Comparison of ENCODE assay signal across 8 cellular contexts in the genomic region with DNA sequence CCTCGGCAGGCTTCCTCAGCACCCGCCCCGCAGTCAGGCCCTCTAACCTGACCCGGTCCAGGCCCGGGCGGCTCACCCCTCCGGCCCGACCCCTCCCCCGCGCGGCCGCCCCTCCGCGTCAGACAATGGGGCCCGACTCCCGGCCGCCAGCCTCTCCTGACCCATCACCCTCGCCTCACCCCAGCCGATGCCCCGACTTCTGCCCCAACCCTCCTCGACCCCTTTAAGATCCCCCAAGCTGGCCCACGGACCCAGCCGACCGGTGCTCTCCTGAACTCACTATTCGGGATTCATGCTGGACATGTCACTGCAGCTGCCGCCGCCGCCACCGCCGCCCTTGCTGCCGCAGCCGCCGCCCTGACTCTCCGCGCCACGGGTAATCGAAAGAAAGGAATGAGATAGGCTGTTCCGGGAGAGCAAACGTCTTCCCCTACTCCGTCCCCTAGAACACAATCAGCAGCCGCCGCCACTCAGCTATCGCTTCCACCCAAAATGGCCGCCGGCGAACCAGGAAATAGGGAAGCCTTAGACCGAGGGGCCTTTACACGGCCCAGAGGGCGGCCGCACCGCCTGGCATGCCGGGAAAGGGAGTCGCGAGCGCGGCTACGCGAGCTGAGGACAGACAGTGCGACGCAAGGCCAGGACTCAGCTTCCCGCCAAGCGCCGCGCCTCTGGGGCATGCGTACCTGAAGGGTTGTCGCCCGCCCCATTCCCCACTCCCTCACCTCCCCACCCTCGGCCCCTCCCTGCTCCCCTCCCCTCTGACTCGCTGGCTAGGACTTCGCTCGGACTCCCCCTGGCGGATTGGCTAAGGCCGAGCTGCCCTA. TPM values are rescaled to one million over a fixed set of nuclear protein-coding genes. Genes with fewer than 3 reads are reported as not detected.
DNase-seq lines count a peak whose midpoint lies in the region; ATAC-seq lines count a peak whose summit lies in the region.

Gene RAB1A (minus strand): TSS at position 494 of the 827 bp plus-strand sequence. CDS start 191 bp downstream, at position 303.

- peaks cover 2% of the 10 kb centered on the region for H3K36me3 Mint-ChIP-seq in IgD-negative memory B cell

- H3K9me3 Mint-ChIP-seq in IgD-negative memory B cell: peaks cover 0 to 2% (median 0%) of the 10 kb centered on the region in 3 donors

- H3K27me3 ChIP-seq in mononuclear cell (ENCODE audit: insufficient read depth, low read length): no peaks in the 10 kb centered on the region

- DNase-seq in DMS153 treated with DMSO at 0.1 percent for 48 hours (lab: John Stamatoyannopoulos, UW; ENCODE audit: unreplicated experiment): peak; percentile 97
- peak; percentile 97 for DNase-seq in OCI-M1 (lab: John Stamatoyannopoulos, UW)
- peak; percentile 99 for DNase-seq in activated T-cell treated with anti-CD3 and anti-CD28 coated beads for 24 hours (ENCODE audit: low read depth)
- peak; percentile 92 for DNase-seq in epidermal melanocyte (ENCODE audit: insufficient read length, low spot score)
- DNase-seq in stimulated activated CD8-positive, alpha-beta memory T cell treated with anti-CD3 and anti-CD28 coated beads, Interleukin-4, amount 100 ng/mL, for 1 hour (ENCODE audit: low read depth in 2 of 2, low spot score in 1 of 2): peak; percentile 95 to 100

- H3K4me3 Mint-ChIP-seq in IgD-negative memory B cell: peak within 1 kb of the TSS; percentile 97 to 100 (median 100)

- H3K9me3 ChIP-seq in mononuclear cell (ENCODE audit: low read depth, low read length): no peaks in the 10 kb centered on the region

- H3K4me3 ChIP-seq in mononuclear cell (ENCODE audit: low read length): peak within 1 kb of the TSS; percentile 100

- H3K27ac Mint-ChIP-seq in IgD-negative memory B cell: peak within 1 kb of the TSS; percentile 97 to 100 (median 98)

- no peaks in the 10 kb centered on the region for H3K27me3 Mint-ChIP-seq in IgD-negative memory B cell

- peaks cover 41% of the 10 kb centered on the region for H3K4me1 ChIP-seq in mononuclear cell (ENCODE audit: insufficient read depth, low read length)

- peaks cover 31 to 36% (median 34%) of the 10 kb centered on the region in 3 donors for H3K4me1 Mint-ChIP-seq in IgD-negative memory B cell

- peak; percentile 96 for ATAC-seq in GM21529 (IDR thresholded peaks at IDR 0.05; ENCODE audit: unreplicated experiment)

RNA-seq across cellular contexts. Expression of gene RAB1A, which starts in this region (rescaled TPM):
- polyA plus RNA-seq in IgD-negative memory B cell: 44.4 TPM
- 81.9 TPM for total RNA-seq in mononuclear cell

Comparison
In these comparisons a context has a peak if more than half of its experiments do, and no peak if none do; other contexts are left out.
1. Peak in every context shown above with its lines: DNase-seq, ATAC-seq and H3K4me3 ChIP-seq.